21 cellular contexts compared by ENCODE assay signal in the genomic region with DNA sequence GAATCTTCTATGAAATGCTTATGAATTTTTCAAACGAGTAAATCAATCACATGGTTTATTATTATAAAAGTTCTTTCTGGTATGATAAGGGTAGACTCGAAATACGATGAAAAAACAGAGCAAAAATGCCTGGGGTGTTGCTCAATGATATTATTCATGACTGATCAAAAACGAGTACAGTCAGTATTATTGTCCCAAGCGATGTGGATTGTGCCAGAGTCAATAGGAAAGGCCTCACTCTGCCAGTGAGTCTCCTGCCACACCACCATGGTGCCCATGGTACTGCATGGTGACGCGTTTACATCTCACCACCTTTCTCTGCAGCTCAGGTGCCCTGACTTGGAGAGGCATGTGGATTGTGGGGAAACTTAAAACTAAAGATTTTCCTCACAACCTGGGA.
"Had no signal": no experiment of that assay in that cellular context is flagged by ENCODE, and none has a peak within 500 bp of the region (broad histone marks: within the 10 kb centered on the region; RNA-seq: fewer than 3 reads in every experiment).

No MANE protein-coding gene starts in this region.

- H3K36me3 ChIP-seq: upper lobe of left lung had no signal

- H3K27ac Mint-ChIP-seq: stimulated activated naive CD8-positive, alpha-beta T cell treated with anti-CD3 and anti-CD28 coated beads, Interleukin-15, amount 100 ng/mL, for 72 hours had no signal

- DNase-seq: activated CD4-positive, alpha-beta T cell treated with anti-CD3 and anti-CD28 coated beads, Interleukin-2, amount 50 U/mL, for 1 hour; activated CD4-positive, CD25-positive, alpha-beta regulatory T cell treated with anti-CD3 and anti-CD28 coated beads, Interleukin-2, amount 50 U/mL, for 72 hours; activated CD8-positive, alpha-beta memory T cell treated with anti-CD3 and anti-CD28 coated beads for 24 hours; activated CD8-positive, alpha-beta memory T cell treated with anti-CD3 and anti-CD28 coated beads, Interleukin-2, amount 50 U/mL, for 48 hours; activated effector memory CD4-positive, alpha-beta T cell treated with anti-CD3 and anti-CD28 coated beads, Interleukin-2, amount 50 U/mL, for 16 hours; activated naive CD4-positive, alpha-beta T cell treated with anti-CD3 and anti-CD28 coated beads, Interleukin-2, amount 50 U/mL, for 16 hours; activated T-cell treated with anti-CD3 and anti-CD28 coated beads, Interleukin-2, amount 50 U/mL, for 48 hours; aorta; cerebellar nuclear complex; effector CD8-positive, alpha-beta T cell; head of caudate nucleus; left ventricle myocardium inferior; occipital lobe; psoas muscle; right cardiac atrium; small intestine; stimulated activated CD4-positive, alpha-beta T cell treated with anti-CD3 and anti-CD28 coated beads, Interleukin-15, amount 100 ng/mL, for 24 hours; stimulated activated CD4-positive, alpha-beta T cell treated with anti-CD3 and anti-CD28 coated beads, Interleukin-2, amount 100 ng/mL, for 48 hours; stimulated activated naive CD8-positive, alpha-beta T cell treated with anti-CD3 and anti-CD28 coated beads, Interleukin-15, amount 100 ng/mL, for 72 hours; upper lobe of left lung had no signal

- H3K27me3 ChIP-seq: upper lobe of left lung had no signal

- H3K9me3 Mint-ChIP-seq: stimulated activated naive CD8-positive, alpha-beta T cell treated with anti-CD3 and anti-CD28 coated beads, Interleukin-15, amount 100 ng/mL, for 72 hours had no signal

- H3K27me3 Mint-ChIP-seq: stimulated activated naive CD8-positive, alpha-beta T cell treated with anti-CD3 and anti-CD28 coated beads, Interleukin-15, amount 100 ng/mL, for 72 hours had no signal

- H3K4me3 Mint-ChIP-seq: stimulated activated naive CD8-positive, alpha-beta T cell treated with anti-CD3 and anti-CD28 coated beads, Interleukin-15, amount 100 ng/mL, for 72 hours had no signal

- FAIRE-seq: frontal cortex, small intestine had no signal

- H3K4me3 ChIP-seq: left ventricle myocardium inferior, psoas muscle, upper lobe of left lung had no signal
